11 cellular contexts compared by ENCODE assay signal in genomic region chr6:47483516-47483852, GRCh38. TPM values are rescaled to one million over a fixed set of nuclear protein-coding genes. Genes with fewer than 3 reads are reported as not detected.
DNase-seq lines count a peak whose midpoint lies in the region; ATAC-seq, FAIRE-seq and TF ChIP-seq lines count a peak whose summit lies in the region.
"Had no signal": no experiment of that assay in that cellular context is flagged by ENCODE, and none has a peak within 500 bp of the region (broad histone marks: within the 10 kb centered on the region; RNA-seq: fewer than 3 reads in every experiment).

No MANE protein-coding gene starts in this region.

- peak overlapping the region; percentile 27 for H3K4me3 ChIP-seq in endodermal cell (ENCODE audit: low read length)
- H3K4me3 ChIP-seq in small intestine (ENCODE audit: low read depth in 1 of 2, low read length in 2 of 2), result no peak overlapping the region
- no peak overlapping the region for H3K4me3 ChIP-seq in lower lobe of right lung
- H3K4me3 ChIP-seq: thoracic aorta had no signal

- intact Hi-C loops in lower lobe of right lung (cut with DNase I), result no loop called here

- no peak for TF ChIP-seq CTCF in 22Rv1 (IDR thresholded peaks at IDR 0.05)
- no peak for TF ChIP-seq CTCF in endodermal cell (conservative IDR thresholded peaks at IDR 0.05)
- TF ChIP-seq CTCF in lower lobe of right lung (IDR thresholded peaks at IDR 0.05), result no peak

- DNase-seq in endodermal cell, result no peak
- DNase-seq in small intestine, result no peak
- DNase-seq in Ammon's horn (ENCODE audit: low spot score), result no peak
- no peak for DNase-seq in NCI-H526 (lab: John Stamatoyannopoulos, UW)
- DNase-seq in lower lobe of right lung, result no peak
- DNase-seq: activated naive CD4-positive, alpha-beta T cell treated with anti-CD3 and anti-CD28 coated beads, Interleukin-2, amount 50 U/mL, for 16 hours; NCI-H510A treated with DMSO at 0.1 percent for 48 hours had no signal

- peak; percentile 39 for ATAC-seq in GM19463 (IDR thresholded peaks at IDR 0.05; ENCODE audit: unreplicated experiment)
- peak; percentile 31 for ATAC-seq in HG03442 (IDR thresholded peaks at IDR 0.05; ENCODE audit: unreplicated experiment)
- ATAC-seq in lower lobe of right lung, result no peak

- H3K9ac ChIP-seq in endodermal cell (ENCODE audit: extremely low read depth, low read length, poor library complexity, severe bottlenecking), result no peak overlapping the region

- H3K9me3 ChIP-seq in endodermal cell (ENCODE audit: control insufficient read depth, low read length), result no peaks in the 10 kb centered on the region
- H3K9me3 ChIP-seq in small intestine (ENCODE audit: control insufficient read depth, low read depth), result no peaks in the 10 kb centered on the region
- no peaks in the 10 kb centered on the region for H3K9me3 ChIP-seq in lower lobe of right lung
- H3K9me3 ChIP-seq: thoracic aorta had no signal

- H3K36me3 Mint-ChIP-seq in endodermal cell (ENCODE audit: low read depth), result peaks cover 6% of the 10 kb centered on the region

- H3K36me3 ChIP-seq in endodermal cell (ENCODE audit: control insufficient read depth, insufficient read depth, low read length) (no peaks in the 10 kb centered on the region), small intestine (ENCODE audit: control insufficient read depth in 2 of 2, insufficient read depth in 2 of 2, low read length in 2 of 2) (no peaks in the 10 kb centered on the region), lower lobe of right lung (no peaks in the 10 kb centered on the region)
- H3K36me3 ChIP-seq: thoracic aorta had no signal

- peaks cover 50% of the 10 kb centered on the region for H3K4me1 Mint-ChIP-seq in endodermal cell

- H3K4me3 Mint-ChIP-seq in endodermal cell, result no peak overlapping the region

- H3K27me3 Mint-ChIP-seq in endodermal cell (ENCODE audit: insufficient read depth), result no peaks in the 10 kb centered on the region

- H3K4me1 ChIP-seq in endodermal cell (ENCODE audit: control insufficient read depth, insufficient read depth, low read length), result peaks cover 3% of the 10 kb centered on the region
- peaks cover 3 to 5% of the 10 kb centered on the region in 2 donors for H3K4me1 ChIP-seq in small intestine (ENCODE audit: control insufficient read depth in 2 of 2, insufficient read depth in 1 of 2, low read depth in 1 of 2, low read length in 1 of 2)
- peaks cover 44% of the 10 kb centered on the region for H3K4me1 ChIP-seq in lower lobe of right lung

- no peaks in the 10 kb centered on the region for H3K27me3 ChIP-seq in endodermal cell (ENCODE audit: control insufficient read depth, insufficient read depth, low read length, poor library complexity, severe bottlenecking)
- H3K27me3 ChIP-seq in small intestine (ENCODE audit: control insufficient read depth in 2 of 2, insufficient read depth in 2 of 2, low read length in 2 of 2), result no peaks in the 10 kb centered on the region
- no peaks in the 10 kb centered on the region for H3K27me3 ChIP-seq in lower lobe of right lung (ENCODE audit: low read depth)

- H3K9me3 Mint-ChIP-seq in endodermal cell, result no peaks in the 10 kb centered on the region

- no peak for FAIRE-seq in small intestine (lab: Jason Lieb, UNC)

- peak overlapping the region; percentile 67 for H3K27ac Mint-ChIP-seq in endodermal cell

- H3K27ac ChIP-seq in 22Rv1 (peak overlapping the region; percentile 76), endodermal cell (ENCODE audit: low read depth, low read length) (no peak overlapping the region), small intestine (ENCODE audit: low read depth in 1 of 2, low read length in 1 of 2) (no peak overlapping the region), lower lobe of right lung (no peak overlapping the region)
- H3K27ac ChIP-seq: thoracic aorta had no signal

RNA-seq across cellular contexts. Expression of gene CD2AP, which starts 5.9 kb away (rescaled TPM):
- total RNA-seq in endodermal cell (10 to 100 TPM; 58.1 to 62.4 TPM), lower lobe of right lung (38.1 TPM)
- 16.2 TPM for polyA plus RNA-seq in endodermal cell (2013, experiment 1 of 2)
- 19.4 TPM for polyA plus RNA-seq in endodermal cell (2013, experiment 2 of 2)
- polyA plus RNA-seq in small intestine, result 10 to 100 TPM; 24.4 to 68.7 (median 59.4) TPM

Comparison
In these comparisons a context has a peak if more than half of its experiments do, and no peak if none do; other contexts are left out.
1. ATAC-seq: peak in GM19463 (single experiment) and HG03442 (single experiment); none in lower lobe of right lung (0 of 2).